25 cellular contexts compared by ENCODE assay signal in the genomic region with DNA sequence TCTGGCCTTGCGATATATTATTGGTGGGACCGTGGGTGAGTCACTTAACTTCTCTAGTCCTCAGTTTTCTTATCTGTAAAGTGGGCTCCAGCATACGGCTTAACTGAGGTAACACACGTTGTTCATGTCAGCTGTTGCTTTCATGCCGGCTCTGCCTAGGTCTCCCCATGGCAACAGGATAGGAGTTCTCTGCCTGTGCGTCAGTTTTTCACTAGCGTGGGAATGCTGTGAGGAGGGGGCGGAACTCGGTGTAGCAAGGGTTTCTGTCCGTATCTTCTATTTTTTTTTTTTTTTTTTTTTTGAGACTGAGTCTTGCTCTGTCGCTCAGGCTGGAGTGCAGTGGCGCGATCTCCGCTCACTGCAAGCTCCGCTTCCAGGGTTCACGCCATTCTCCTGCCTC.
"Had no signal": no experiment of that assay in that cellular context is flagged by ENCODE, and none has a peak within 500 bp of the region (broad histone marks: within the 10 kb centered on the region; RNA-seq: fewer than 3 reads in every experiment).

No MANE protein-coding gene starts in this region.

- H3K27ac ChIP-seq: stomach, suprapubic skin, testis, thoracic aorta, thyroid gland, tibial artery, tibial nerve, transverse colon, upper lobe of left lung, uterus, vagina had no signal

- DNase-seq: stimulated activated CD4-positive, alpha-beta T cell treated with anti-CD3 and anti-CD28 coated beads, Interleukin-2, amount 100 ng/mL, for 24 hours; stimulated activated CD4-positive, alpha-beta T cell treated with anti-CD3 and anti-CD28 coated beads, Interleukin-2, amount 100 ng/mL, for 48 hours; stimulated activated CD4-positive, alpha-beta T cell treated with anti-CD3 and anti-CD28 coated beads, Interleukin-4, amount 100 ng/mL, for 1 hour; stimulated activated CD4-positive, alpha-beta T cell treated with anti-CD3 and anti-CD28 coated beads, Interleukin-4, amount 100 ng/mL, for 24 hours; stimulated activated CD4-positive, alpha-beta T cell treated with anti-CD3 and anti-CD28 coated beads, Interleukin-4, amount 100 ng/mL, for 4 hours; stimulated activated CD8-positive, alpha-beta memory T cell treated with anti-CD3 and anti-CD28 coated beads, Interleukin-4, amount 100 ng/mL, for 48 hours; stimulated activated naive B cell treated with anti-CD40 and anti-IgM and Interleukin-4, amounts not matched to agents 10 μg/mL and 1 μg/mL and 100 μg/mL, for 72 hours; stimulated activated naive CD4-positive, alpha-beta T cell; stimulated activated naive CD4-positive, alpha-beta T cell treated with Interleukin-2 at 50 U/mL for 16 hours; stimulated activated naive CD8-positive, alpha-beta T cell treated with anti-CD3 and anti-CD28 coated beads, Interleukin-15, amount 100 ng/mL, for 72 hours; stimulated activated naive CD8-positive, alpha-beta T cell treated with anti-CD3 and anti-CD28 coated beads, Interleukin-15, Interleukin-2, amounts not matched to agents 100 U/mL and 50 U/mL, for 24 hours; stomach; testis; tibial artery; trophoblast cell; uterus had no signal

- H3K9me3 ChIP-seq: stomach, suprapubic skin, testis, thoracic aorta, thyroid gland, tibial nerve, transverse colon, upper lobe of left lung, uterus, vagina had no signal

- H3K4me3 ChIP-seq: stomach, suprapubic skin, thoracic aorta, thyroid gland, tibial artery, transverse colon, upper lobe of left lung, uterus, vagina had no signal

- H3K4me1 ChIP-seq: stomach, suprapubic skin, testis, thyroid gland, tibial artery, tibial nerve, transverse colon, upper lobe of left lung, uterus, vagina had no signal

- H3K27me3 ChIP-seq: suprapubic skin, testis, thyroid gland, tibial artery, tibial nerve, transverse colon, uterus, vagina had no signal

- ATAC-seq: stimulated activated effector memory CD8-positive, alpha-beta T cell treated with anti-CD3 and anti-CD28 coated beads, Interleukin-12 subunit alpha, Interleukin-12 subunit beta, amount 100 ng/mL, for 72 hours; stimulated activated memory B cell treated with anti-CD40 and anti-IgM and Interleukin-4, amounts not matched to agents 10 μg/mL and 1 μg/mL and 100 μg/mL, for 72 hours; stimulated activated naive B cell treated with anti-CD40 and anti-IgM and Interleukin-4, amounts not matched to agents 10 μg/mL and 1 μg/mL and 100 μg/mL, for 72 hours; stimulated activated naive CD8-positive, alpha-beta T cell treated with anti-CD3 and anti-CD28 coated beads, Interleukin-15, amount 100 ng/mL, for 72 hours; stimulated activated naive CD8-positive, alpha-beta T cell treated with anti-CD3 and anti-CD28 coated beads, Interleukin-15, Interleukin-2, amounts not matched to agents 100 U/mL and 50 U/mL, for 24 hours had no signal

- H3K36me3 ChIP-seq: stomach, suprapubic skin, thoracic aorta, thyroid gland, tibial artery, tibial nerve, transverse colon, upper lobe of left lung, uterus, vagina had no signal
